Comparison of ENCODE assay signal across 1 cellular context in the genomic region with DNA sequence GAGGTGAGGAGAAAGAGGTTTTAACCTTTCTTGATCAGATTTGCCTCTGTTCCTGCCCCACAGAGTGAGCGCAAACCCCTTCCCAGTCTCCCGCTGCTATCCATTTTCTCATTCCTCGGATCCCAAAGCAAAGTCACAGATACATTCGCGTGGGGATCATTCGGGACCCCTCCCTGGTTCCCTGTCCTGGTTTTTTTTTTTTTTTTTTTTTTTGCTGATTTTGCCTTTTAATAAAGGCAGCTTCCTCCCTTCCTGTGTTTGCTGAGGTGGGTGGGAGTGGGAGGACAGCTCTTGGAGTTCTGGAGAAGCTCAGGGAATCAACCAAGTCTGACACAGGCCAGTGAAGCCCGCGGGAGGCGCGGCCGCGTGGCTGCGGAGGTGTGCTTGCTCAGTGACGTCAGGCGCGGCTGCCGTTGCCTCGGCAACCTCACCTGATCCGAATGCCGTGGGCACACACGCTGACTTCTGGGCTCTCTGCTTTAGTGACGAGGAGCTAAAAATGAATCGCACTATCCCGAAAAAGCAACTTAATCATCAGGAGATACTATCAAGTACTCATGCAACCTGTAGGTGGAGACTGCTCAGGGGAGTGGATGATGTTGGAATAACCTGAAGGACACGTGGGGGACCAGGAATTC.
TF ChIP-seq lines count a peak whose summit lies in the region.

No MANE protein-coding gene starts in this region.

TF ChIP-seq in HEK293, 187 proteins besides CTCF, POLR2A, EP300 and RAD21 (continued from another document):
- TF ChIP-seq, protein P1, sequence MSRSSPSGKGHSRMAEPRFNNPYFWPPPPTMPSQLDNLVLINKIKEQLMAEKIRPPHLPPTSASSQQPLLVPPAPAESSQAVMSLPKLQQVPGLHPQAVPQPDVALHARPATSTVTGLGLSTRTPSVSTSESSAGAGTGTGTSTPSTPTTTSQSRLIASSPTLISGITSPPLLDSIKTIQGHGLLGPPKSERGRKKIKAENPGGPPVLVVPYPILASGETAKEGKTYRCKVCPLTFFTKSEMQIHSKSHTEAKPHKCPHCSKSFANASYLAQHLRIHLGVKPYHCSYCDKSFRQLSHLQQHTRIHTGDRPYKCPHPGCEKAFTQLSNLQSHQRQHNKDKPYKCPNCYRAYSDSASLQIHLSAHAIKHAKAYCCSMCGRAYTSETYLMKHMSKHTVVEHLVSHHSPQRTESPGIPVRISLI (tag by site-specific recombination; IDR thresholded peaks at IDR 0.05): peak; percentile 74; the same call in 1 of the 2 replicates
